In the genomic region with DNA sequence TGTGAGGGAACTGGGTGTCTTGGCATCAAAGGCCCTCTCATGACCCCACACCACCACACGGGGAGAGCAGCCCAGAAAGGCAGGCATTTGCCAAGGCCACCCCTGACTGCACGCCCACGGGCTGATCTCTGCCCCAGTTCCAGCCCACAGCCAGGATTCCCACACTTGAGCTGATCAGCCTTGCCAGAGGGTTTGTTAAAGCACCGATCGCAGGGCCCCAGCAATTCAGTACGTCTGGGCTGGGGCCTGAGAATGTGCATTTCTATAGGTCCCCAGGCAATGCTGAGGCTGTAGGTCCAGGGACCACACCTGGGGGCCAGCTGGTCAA, we compare ENCODE assay signal across 17 cellular contexts.
DNase-seq lines count a peak whose midpoint lies in the region; ATAC-seq, FAIRE-seq and TF ChIP-seq lines count a peak whose summit lies in the region.
"Had no signal": no experiment of that assay in that cellular context is flagged by ENCODE, and none has a peak within 500 bp of the region (broad histone marks: within the 10 kb centered on the region; RNA-seq: fewer than 3 reads in every experiment).

No MANE protein-coding gene starts in this region.

- H4K8ac ChIP-seq in neuronal stem cell (ENCODE audit: low read depth, low read length): no peak overlapping the region
- no peak overlapping the region for H4K8ac ChIP-seq in mesendoderm (ENCODE audit: low read depth, low read length)

- FAIRE-seq in A549 (lab: Jason Lieb, UNC): no peak
- FAIRE-seq: A204.1 had no signal

- H3K36me3 ChIP-seq in OCI-LY1 (ENCODE audit: insufficient read depth, low read length) (peaks cover 32% of the 10 kb centered on the region; the same call in 1 of the 2 replicates), neuronal stem cell (replicated peaks in 1 of 2; ENCODE audit: control insufficient read depth in 2 of 2, insufficient read depth in 2 of 2, low read length in 2 of 2) (peaks cover 0 to 4% of the 10 kb centered on the region in 2 donors), mesendoderm (ENCODE audit: control insufficient read depth, insufficient read depth, low read length) (no peaks in the 10 kb centered on the region), vagina (no peaks in the 10 kb centered on the region)
- H3K36me3 ChIP-seq: tibial artery had no signal

- H3K27ac ChIP-seq in A549 (peak overlapping the region in 1 of 2 experiments; percentile 90; a peak in 4 of 6 replicates), OCI-LY1 (ENCODE audit: low read depth, low read length, poor library complexity, severe bottlenecking) (peak overlapping the region; percentile 79), neuronal stem cell (replicated peaks; ENCODE audit: low read length) (no peak overlapping the region), mesendoderm (ENCODE audit: low read depth, low read length) (no peak overlapping the region), vagina (no peak overlapping the region)
- H3K27ac ChIP-seq: dorsolateral prefrontal cortex, tibial artery had no signal

- peaks cover 13% of the 10 kb centered on the region for H3K36me3 Mint-ChIP-seq in Calu3 (ENCODE audit: insufficient read depth, unreplicated experiment)
- no peaks in the 10 kb centered on the region for H3K36me3 Mint-ChIP-seq in activated naive CD8-positive, alpha-beta T cell treated with anti-CD3 and anti-CD28 coated beads for 36 hours

- intact Hi-C loops in Right ventricle myocardium superior (cut with DNase I) (no loop called here), Calu3 (cut with micrococcal nuclease; ENCODE audit: unreplicated experiment) (loop anchor here (10.0 kb wide), 1 partner anchor 187 kb away; no protein-coding TSS in a partner anchor), vagina (cut with DNase I) (loop anchor here (5.0 kb wide), 1 partner anchor 1536 kb away; no protein-coding TSS in a partner anchor)

- H3K9me3 Mint-ChIP-seq in Calu3 (ENCODE audit: low read depth, unreplicated experiment): no peaks in the 10 kb centered on the region
- no peaks in the 10 kb centered on the region for H3K9me3 Mint-ChIP-seq in activated naive CD8-positive, alpha-beta T cell treated with anti-CD3 and anti-CD28 coated beads for 36 hours

- H3K4me3 Mint-ChIP-seq in Calu3 (ENCODE audit: low read depth, unreplicated experiment): no peak overlapping the region
- H3K4me3 Mint-ChIP-seq in activated naive CD8-positive, alpha-beta T cell treated with anti-CD3 and anti-CD28 coated beads for 36 hours: no peak overlapping the region

- peak overlapping the region; percentile 50 for H3K18ac ChIP-seq in neuronal stem cell (ENCODE audit: low read length)
- no peak overlapping the region for H3K18ac ChIP-seq in mesendoderm (ENCODE audit: low read length)

- TF ChIP-seq RAD21 in A549 (conservative IDR thresholded peaks at IDR 0.05 in 1 of 2, IDR thresholded peaks at IDR 0.05 in 1 of 2): no peak

- H3K79me1 ChIP-seq in neuronal stem cell (ENCODE audit: low read depth, low read length): peaks cover 30% of the 10 kb centered on the region
- no peaks in the 10 kb centered on the region for H3K79me1 ChIP-seq in mesendoderm (ENCODE audit: low read length)

- TF ChIP-seq EP300 in A549 (IDR thresholded peaks at IDR 0.05): no peak

- H3F3A ChIP-seq in OCI-LY1 (ENCODE audit: insufficient read depth, low read length): 0 out of 2 replicates have a peak, but pooled peaks cover 3% of the 10 kb centered on the region

- H2BK12ac ChIP-seq in neuronal stem cell (ENCODE audit: low read length): no peak overlapping the region

- H3K4me2 ChIP-seq in A549 (0 out of 3 replicates have a peak overlapping the region, but pooled peaks have one; percentile 8), OCI-LY1 (ENCODE audit: low read length) (peak overlapping the region; percentile 70), neuronal stem cell (ENCODE audit: insufficient read depth, low read length, poor library complexity, severe bottlenecking) (no peak overlapping the region), mesendoderm (ENCODE audit: low read length) (no peak overlapping the region)

- H3K27me3 ChIP-seq in OCI-LY1 (ENCODE audit: insufficient read depth, low read length) (no peaks in the 10 kb centered on the region), neuronal stem cell (ENCODE audit: control insufficient read depth in 3 of 3, insufficient read depth in 3 of 3, low read depth in 1 of 3, low read length in 3 of 3) (no peaks in the 10 kb centered on the region), mesendoderm (ENCODE audit: insufficient read depth, low read length, poor library complexity) (no peaks in the 10 kb centered on the region), vagina (no peaks in the 10 kb centered on the region)
- H3K27me3 ChIP-seq: tibial artery had no signal

- H3K4me3 ChIP-seq in A549: no peak overlapping the region
- H3K4me3 ChIP-seq in OCI-LY1 (ENCODE audit: low read depth, low read length, poor library complexity, severe bottlenecking): peak overlapping the region; percentile 7
- H3K4me3 ChIP-seq in neuronal stem cell (ENCODE audit: low read length in 2 of 2): no peak overlapping the region
- H3K4me3 ChIP-seq in mesendoderm (ENCODE audit: low read length): no peak overlapping the region
- H3K4me3 ChIP-seq in vagina: no peak overlapping the region
- H3K4me3 ChIP-seq: dorsolateral prefrontal cortex, tibial artery had no signal

- H2BK120ac ChIP-seq in neuronal stem cell (ENCODE audit: low read depth, low read length): no peak overlapping the region
- H2BK120ac ChIP-seq in mesendoderm (ENCODE audit: low read depth, low read length): no peak overlapping the region

- no peak overlapping the region for H3K56ac ChIP-seq in mesendoderm (ENCODE audit: low read length)

- no peaks in the 10 kb centered on the region for H3K27me3 Mint-ChIP-seq in Calu3 (ENCODE audit: unreplicated experiment)
- H3K27me3 Mint-ChIP-seq in activated naive CD8-positive, alpha-beta T cell treated with anti-CD3 and anti-CD28 coated beads for 36 hours: peaks cover 3% of the 10 kb centered on the region

- H3K27ac Mint-ChIP-seq in Calu3 (ENCODE audit: unreplicated experiment): no peak overlapping the region
- H3K27ac Mint-ChIP-seq in activated naive CD8-positive, alpha-beta T cell treated with anti-CD3 and anti-CD28 coated beads for 36 hours: no peak overlapping the region

- H2BK15ac ChIP-seq in neuronal stem cell (ENCODE audit: low read length) (peak overlapping the region; percentile 25), mesendoderm (replicated peaks; ENCODE audit: low read depth) (no peak overlapping the region)

- peaks cover 46% of the 10 kb centered on the region for H3K4me1 Mint-ChIP-seq in Calu3 (ENCODE audit: low read depth, unreplicated experiment)
- peaks cover 22% of the 10 kb centered on the region for H3K4me1 Mint-ChIP-seq in activated naive CD8-positive, alpha-beta T cell treated with anti-CD3 and anti-CD28 coated beads for 36 hours

- DNase-seq in A549 (ENCODE audit: low read depth in 1 of 2, low spot score in 1 of 2): no peak
- DNase-seq in Right ventricle myocardium superior: no peak
- DNase-seq in neuronal stem cell (ENCODE audit: low spot score): no peak
- DNase-seq in Calu3: no peak
- DNase-seq in mesendoderm: no peak
- DNase-seq in vagina (ENCODE audit: extremely low spot score in 2 of 2): no peak
- no peak for DNase-seq in activated naive CD8-positive, alpha-beta T cell treated with anti-CD3 and anti-CD28 coated beads for 36 hours
- DNase-seq: activated CD8-positive, alpha-beta memory T cell treated with anti-CD3 and anti-CD28 coated beads, Interleukin-2, amount 50 U/mL, for 48 hours; amniotic stem cell; dorsolateral prefrontal cortex; KG1; NCI-H1694 treated with DMSO at 0.1 percent for 48 hours; NCI-H82; stimulated activated CD4-positive, alpha-beta T cell treated with anti-CD3 and anti-CD28 coated beads, Interleukin-12 subunit alpha, Interleukin-12 subunit beta, amount 100 ng/mL, for 4 hours had no signal

- no peak overlapping the region for H3K14ac ChIP-seq in neuronal stem cell (ENCODE audit: low read length)

- no peaks in the 10 kb centered on the region for H3K9me2 ChIP-seq in OCI-LY1 (ENCODE audit: low read depth, low read length)

- POLR2A ChIA-PET in A549 (lab: Yijun Ruan, JAX): no interaction called here

- CTCF ChIA-PET in A549 (lab: Yijun Ruan, JAX) (no interaction called here), Calu3 (lab: Charles Lee) (no interaction called here)

- H3K9ac ChIP-seq in OCI-LY1 (ENCODE audit: low read length) (peak overlapping the region; percentile 35; the same call in 1 of the 2 replicates), neuronal stem cell (ENCODE audit: low read depth, low read length, poor library complexity) (no peak overlapping the region), mesendoderm (ENCODE audit: low read length) (no peak overlapping the region)

- no peak for TF ChIP-seq CTCF in A549 (IDR thresholded peaks at IDR 0.05)
- TF ChIP-seq CTCF in OCI-LY1 (IDR thresholded peaks at IDR 0.05; ENCODE audit: low read length): no peak
- no peak for TF ChIP-seq CTCF in Calu3 (IDR thresholded peaks at IDR 0.05; ENCODE audit: unreplicated experiment)
- TF ChIP-seq CTCF in vagina (IDR thresholded peaks at IDR 0.05): no peak

- H2AFZ ChIP-seq in OCI-LY1 (ENCODE audit: low read length) (no peak overlapping the region), neuronal stem cell (ENCODE audit: low read length) (no peak overlapping the region)

- no peaks in the 10 kb centered on the region for H3K9me3 ChIP-seq in A549
- no peaks in the 10 kb centered on the region for H3K9me3 ChIP-seq in OCI-LY1 (ENCODE audit: low read length)
- peaks cover 0 to 8% of the 10 kb centered on the region in 2 donors for H3K9me3 ChIP-seq in neuronal stem cell (replicated peaks in 1 of 2; ENCODE audit: control insufficient read depth in 2 of 2, insufficient read depth in 1 of 2, low read depth in 1 of 2, low read length in 2 of 2)
- H3K9me3 ChIP-seq in vagina: no peaks in the 10 kb centered on the region
- H3K9me3 ChIP-seq: tibial artery had no signal

- 63% methylated on average over 5 of the region's 6 CpGs for WGBS in A549 (ENCODE audit: missing lambda C conversion rate)
- no CpG with 5 or more reads among the region's 6 CpGs for WGBS in neuronal stem cell (ENCODE audit: extremely low coverage in 2 of 2, insufficient read length in 2 of 2, insufficient replicate concordance in 1 of 2), 2 donors
- WGBS in mesendoderm (ENCODE audit: extremely low coverage, insufficient coverage, low lambda C conversion rate): no CpG with 5 or more reads among the region's 6 CpGs

- H2AK5ac ChIP-seq in neuronal stem cell (ENCODE audit: low read depth, low read length): peak overlapping the region; percentile 20
- H2AK5ac ChIP-seq in mesendoderm (ENCODE audit: low read length): no peak overlapping the region

- ATAC-seq in A549 (no peak), Right ventricle myocardium superior (ENCODE audit: poor library complexity) (peak; percentile 23)

- no peak overlapping the region for H3K4ac ChIP-seq in neuronal stem cell (ENCODE audit: low read length)
- no peak overlapping the region for H3K4ac ChIP-seq in mesendoderm (ENCODE audit: low read depth, low read length)

- no peak overlapping the region for H4K5ac ChIP-seq in mesendoderm (ENCODE audit: low read length)

- H3K4me1 ChIP-seq in A549 (peaks cover 100% of the 10 kb centered on the region), OCI-LY1 (ENCODE audit: insufficient read depth, low read length, severe bottlenecking) (peaks cover 100% of the 10 kb centered on the region), neuronal stem cell (ENCODE audit: control insufficient read depth in 2 of 2, insufficient read depth in 1 of 2, low read depth in 1 of 2, low read length in 2 of 2) (peaks cover 20 to 49% of the 10 kb centered on the region in 2 donors), mesendoderm (ENCODE audit: control insufficient read depth, low read depth, low read length) (peaks cover 13% of the 10 kb centered on the region), vagina (peaks cover 11% of the 10 kb centered on the region)

- H3K23ac ChIP-seq in neuronal stem cell (ENCODE audit: low read depth, low read length, poor library complexity) (no peak overlapping the region), mesendoderm (ENCODE audit: low read length) (no peak overlapping the region)

- no TSS peak for BruUV-seq in Calu3 (replicated peaks; lab: Mats Ljungman, UMichigan)

- no peak overlapping the region for H4K91ac ChIP-seq in neuronal stem cell (ENCODE audit: low read depth, low read length, poor library complexity)

- H2BK5ac ChIP-seq in neuronal stem cell (ENCODE audit: low read length) (no peak overlapping the region), mesendoderm (ENCODE audit: low read length) (no peak overlapping the region)

- TF ChIP-seq POLR2A in A549 (IDR thresholded peaks at IDR 0.05; ENCODE audit: low read length) (no peak), vagina (IDR thresholded peaks at IDR 0.05) (no peak)

- H4K20me1 ChIP-seq in OCI-LY1 (ENCODE audit: insufficient read depth, low read length): no peaks in the 10 kb centered on the region

- H3K79me2 ChIP-seq in OCI-LY1 (ENCODE audit: insufficient read depth, low read length) (peaks cover 39% of the 10 kb centered on the region), mesendoderm (ENCODE audit: control insufficient read depth, insufficient read depth, low read length) (no peaks in the 10 kb centered on the region)

Comparison
In these comparisons a context has a peak if more than half of its experiments do, and no peak if none do; other contexts are left out.
1. H3K4me2 ChIP-seq: peak in A549 (single experiment) and OCI-LY1 (single experiment); none in neuronal stem cell (single experiment) and mesendoderm (single experiment).